In genomic region chr4:152956650-152957436, GRCh38 we compare ENCODE assay signal across 12 cellular contexts. TPM values are rescaled to one million over a fixed set of nuclear protein-coding genes. Genes with fewer than 3 reads are reported as not detected.
DNase-seq lines count a peak whose midpoint lies in the region; ATAC-seq, FAIRE-seq and TF ChIP-seq lines count a peak whose summit lies in the region.
"Had no signal": no experiment of that assay in that cellular context is flagged by ENCODE, and none has a peak within 500 bp of the region (broad histone marks: within the 10 kb centered on the region; RNA-seq: fewer than 3 reads in every experiment).

No MANE protein-coding gene starts in this region.

- H3K27ac ChIP-seq in pancreas (peak overlapping the region in 2 of 4 donors; percentile 25 to 30), foreskin keratinocyte (no peak overlapping the region)

- peak overlapping the region; percentile 16 for H3K4me3 ChIP-seq in adipocyte (ENCODE audit: low read length)
- H3K4me3 ChIP-seq in pancreas = no peak overlapping the region

- H3K4me1 ChIP-seq in adipocyte (ENCODE audit: control insufficient read depth, insufficient read depth, low read length) = peaks cover 22% of the 10 kb centered on the region
- H3K4me1 ChIP-seq in pancreas = peaks cover 0 to 17% (median 11%) of the 10 kb centered on the region in 3 donors
- no peaks in the 10 kb centered on the region for H3K4me1 ChIP-seq in foreskin keratinocyte

- intact Hi-C loops in left ventricle myocardium superior (cut with micrococcal nuclease) = no loop called here
- intact Hi-C loops in pancreas (cut with DNase I) = no loop called here

- no peak for FAIRE-seq in pancreas (lab: Jason Lieb, UNC)

- ATAC-seq in left ventricle myocardium superior = peak; percentile 20
- ATAC-seq in pancreas = peak; percentile 24 to 45 (median 44)
- no peak for ATAC-seq in foreskin keratinocyte

- H3K27me3 ChIP-seq in adipocyte (replicated peaks; ENCODE audit: control insufficient read depth, insufficient read depth, low read length) (no peaks in the 10 kb centered on the region), pancreas (no peaks in the 10 kb centered on the region), foreskin keratinocyte (no peaks in the 10 kb centered on the region)

- no peaks in the 10 kb centered on the region for H3K9me3 ChIP-seq in adipocyte (ENCODE audit: control insufficient read depth, low read length)
- no peaks in the 10 kb centered on the region for H3K9me3 ChIP-seq in pancreas

- DNase-seq in EL (peak; percentile 72), adipocyte (ENCODE audit: low read depth) (peak; percentile 80), left ventricle myocardium superior (no peak), pancreas (no peak), T-helper 2 cell (no peak), DMS114 treated with DMSO at 0.1 percent for 48 hours (lab: John Stamatoyannopoulos, UW; ENCODE audit: unreplicated experiment) (no peak), foreskin keratinocyte (no peak)
- DNase-seq in activated effector memory CD4-positive, alpha-beta T cell treated with Interleukin-2 at 50 U/mL for 16 hours = no peak
- DNase-seq: amniotic stem cell; CD4-positive, alpha-beta T cell; foreskin melanocyte; stimulated activated CD4-positive, alpha-beta T cell treated with anti-CD3 and anti-CD28 coated beads, Interleukin-1b, Interleukin-23, amount 100 ng/mL, for 48 hours had no signal

- 77 to 80% methylated on average over 12 of the region's 12 CpGs for WGBS in pancreas, 2 donors

- H3K36me3 ChIP-seq in adipocyte (ENCODE audit: control insufficient read depth, insufficient read depth, low read length, severe bottlenecking) (no peaks in the 10 kb centered on the region), pancreas (no peaks in the 10 kb centered on the region)

- H3K9ac ChIP-seq in adipocyte (ENCODE audit: low read length) = no peak overlapping the region

- TF ChIP-seq CTCF in pancreas (IDR thresholded peaks at IDR 0.05) (no peak), foreskin keratinocyte (conservative IDR thresholded peaks at IDR 0.05) (no peak)

RNA-seq across cellular contexts. Expression of gene FHDC1, which starts 20.7 kb away (rescaled TPM):
- total RNA-seq in left ventricle myocardium superior (0.35 TPM), pancreas (1 to 10 TPM in 3 of 6 donors, under 1 TPM in 3; 0.78 to 1.5 (median 1.0) TPM), foreskin keratinocyte (2.3 and 4.4 TPM in 2 replicates)
- polyA plus RNA-seq in pancreas (1 to 10 TPM in 1 of 2 donors, under 1 TPM in 1; 0.68 to 1.2 TPM), foreskin keratinocyte (0.68 and 1.8 TPM in 2 replicates)

Comparison
In these comparisons a context has a peak if more than half of its experiments do, and no peak if none do; other contexts are left out.
1. DNase-seq: peak in EL (single experiment) and adipocyte (single experiment); none in left ventricle myocardium superior (single experiment), pancreas (0 of 6), activated effector memory CD4-positive, alpha-beta T cell treated with Interleukin-2 at 50 U/mL for 16 hours (single experiment), T-helper 2 cell (0 of 5), DMS114 treated with DMSO at 0.1 percent for 48 hours (single experiment) and foreskin keratinocyte (0 of 2).